18 cellular contexts compared by ENCODE assay signal in the genomic region with DNA sequence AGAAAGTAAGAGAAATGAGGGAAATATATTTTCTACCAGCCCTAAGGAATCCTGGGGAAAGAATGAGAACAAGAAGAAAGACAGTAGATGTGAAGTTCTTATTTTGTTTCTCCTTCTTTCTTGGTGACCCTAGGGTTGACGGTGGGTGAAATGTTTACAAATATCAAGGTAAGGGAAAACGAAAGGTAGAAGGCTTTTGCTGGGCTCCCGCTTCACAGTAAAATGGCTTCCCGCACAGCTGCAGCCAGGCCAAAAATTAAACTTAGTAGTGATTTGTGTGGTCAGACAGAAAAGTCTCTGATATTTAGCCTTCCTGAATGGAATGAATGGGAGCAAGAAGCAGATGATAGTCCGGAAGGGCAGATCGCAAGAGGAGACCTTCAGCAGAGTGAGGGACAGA.
DNase-seq lines count a peak whose midpoint lies in the region; ATAC-seq, FAIRE-seq and TF ChIP-seq lines count a peak whose summit lies in the region.
"Had no signal": no experiment of that assay in that cellular context is flagged by ENCODE, and none has a peak within 500 bp of the region (broad histone marks: within the 10 kb centered on the region; RNA-seq: fewer than 3 reads in every experiment).

No MANE protein-coding gene starts in this region.

- no peaks in the 10 kb centered on the region for H3K36me3 Mint-ChIP-seq in neural progenitor cell
- no peaks in the 10 kb centered on the region for H3K36me3 Mint-ChIP-seq in naive thymus-derived CD4-positive, alpha-beta T cell
- H3K36me3 Mint-ChIP-seq: CD4-positive, CD25-positive, alpha-beta regulatory T cell had no signal

- H3K27me3 Mint-ChIP-seq in neural progenitor cell (ENCODE audit: insufficient read depth, low read depth) = peaks cover 2% of the 10 kb centered on the region
- H3K27me3 Mint-ChIP-seq in naive thymus-derived CD4-positive, alpha-beta T cell = no peaks in the 10 kb centered on the region
- H3K27me3 Mint-ChIP-seq: CD4-positive, CD25-positive, alpha-beta regulatory T cell had no signal

- no peak overlapping the region for H3K27ac ChIP-seq in H1 (ENCODE audit: low read depth, low read length)
- no peak overlapping the region for H3K27ac ChIP-seq in neural progenitor cell
- H3K27ac ChIP-seq in tibial artery = peak overlapping the region; percentile 19 to 30
- H3K27ac ChIP-seq in naive thymus-derived CD4-positive, alpha-beta T cell (ENCODE audit: low read depth, low read length) = no peak overlapping the region
- H3K27ac ChIP-seq: 22Rv1, BLaER1 had no signal

- no peaks in the 10 kb centered on the region for H3K27me3 ChIP-seq in H1 (replicated peaks in 1 of 4; ENCODE audit: control insufficient read depth in 3 of 4, extremely low read depth in 1 of 4, insufficient read depth in 3 of 4, low read length in 3 of 4)
- no peaks in the 10 kb centered on the region for H3K27me3 ChIP-seq in neural progenitor cell
- no peaks in the 10 kb centered on the region for H3K27me3 ChIP-seq in tibial artery
- no peaks in the 10 kb centered on the region for H3K27me3 ChIP-seq in naive thymus-derived CD4-positive, alpha-beta T cell (ENCODE audit: control insufficient read depth in 2 of 2, insufficient read depth in 2 of 2, low read length in 2 of 2)
- H3K27me3 ChIP-seq: BLaER1 had no signal

- TF ChIP-seq POLR2A in H1 (IDR thresholded peaks at IDR 0.05; ENCODE audit: control extremely low read depth in 1 of 2, low read depth in 2 of 2, low read length in 2 of 2) = no peak

- POLR2A ChIA-PET in H1 (lab: Charles Lee; ENCODE audit: partially characterized antibody) = no interaction called here
- POLR2A ChIA-PET in naive thymus-derived CD4-positive, alpha-beta T cell (lab: Charles Lee) = no interaction called here

- no peak overlapping the region for H2BK5ac ChIP-seq in H1 (ENCODE audit: low read depth, low read length)

- H3K14ac ChIP-seq in H1 (ENCODE audit: insufficient read length) = no peak overlapping the region

- no peaks in the 10 kb centered on the region for H3K9me3 ChIP-seq in H1 (ENCODE audit: insufficient read depth in 2 of 2, low read depth in 1 of 2, low read length in 1 of 2)
- no peaks in the 10 kb centered on the region for H3K9me3 ChIP-seq in neural progenitor cell (ENCODE audit: low read depth)
- H3K9me3 ChIP-seq in tibial artery = no peaks in the 10 kb centered on the region
- no peaks in the 10 kb centered on the region for H3K9me3 ChIP-seq in naive thymus-derived CD4-positive, alpha-beta T cell (ENCODE audit: control insufficient read depth in 2 of 3, low read length in 3 of 3)
- H3K9me3 ChIP-seq: BLaER1 had no signal

- H3F3A ChIP-seq in neural progenitor cell (ENCODE audit: low read depth) = no peaks in the 10 kb centered on the region

- no peak overlapping the region for H2AK5ac ChIP-seq in H1 (ENCODE audit: low read depth, low read length)

- no peak overlapping the region for H3K9ac ChIP-seq in H1 (replicated peaks in 1 of 4; ENCODE audit: extremely low read depth in 1 of 4, low read depth in 3 of 4, low read length in 3 of 4)
- H3K9ac ChIP-seq in neural progenitor cell = no peak overlapping the region
- H3K9ac ChIP-seq: BLaER1 had no signal

- H3K23me2 ChIP-seq in H1 (ENCODE audit: low read depth, low read length) = no peaks in the 10 kb centered on the region

- H3K4me1 Mint-ChIP-seq in neural progenitor cell = peaks cover 6% of the 10 kb centered on the region
- no peaks in the 10 kb centered on the region for H3K4me1 Mint-ChIP-seq in naive thymus-derived CD4-positive, alpha-beta T cell
- H3K4me1 Mint-ChIP-seq: CD4-positive, CD25-positive, alpha-beta regulatory T cell had no signal

- no peak for ATAC-seq in naive thymus-derived CD4-positive, alpha-beta T cell
- ATAC-seq in HG03342 (IDR thresholded peaks at IDR 0.05; ENCODE audit: unreplicated experiment) = no peak
- ATAC-seq: GM12878 had no signal

- H2BK15ac ChIP-seq in H1 (ENCODE audit: low read length) = no peak overlapping the region

- H2BK20ac ChIP-seq in H1 (ENCODE audit: low read length) = no peak overlapping the region

- no peak overlapping the region for H3K4me3 ChIP-seq in H1 (ENCODE audit: extremely low read depth in 1 of 4, insufficient read depth in 2 of 4, low read depth in 3 of 4, low read length in 4 of 4)
- H3K4me3 ChIP-seq in neural progenitor cell = no peak overlapping the region
- H3K4me3 ChIP-seq in tibial artery = no peak overlapping the region
- H3K4me3 ChIP-seq in naive thymus-derived CD4-positive, alpha-beta T cell (ENCODE audit: low read length) = no peak overlapping the region
- H3K4me3 ChIP-seq: BLaER1, GM12878 had no signal

- H2AFZ ChIP-seq in H1 (ENCODE audit: low read length) (peak overlapping the region; percentile 49; the same call in 1 of the 2 replicates), neural progenitor cell (replicated peaks) (peak overlapping the region; percentile 50)

- no peak overlapping the region for H3K27ac Mint-ChIP-seq in neural progenitor cell
- no peak overlapping the region for H3K27ac Mint-ChIP-seq in naive thymus-derived CD4-positive, alpha-beta T cell
- H3K27ac Mint-ChIP-seq: CD4-positive, CD25-positive, alpha-beta regulatory T cell; HFFc6 had no signal

- FAIRE-seq in H1 (lab: Jason Lieb, UNC) = no peak
- FAIRE-seq: GM12878, HTR-8/SVneo had no signal

- TF ChIP-seq CTCF in H1 (IDR thresholded peaks at IDR 0.05; ENCODE audit: control extremely low read depth in 1 of 3, insufficient read depth in 1 of 3, low read depth in 1 of 3, low read length in 3 of 3) = no peak
- TF ChIP-seq CTCF in neural progenitor cell (IDR thresholded peaks at IDR 0.05) = no peak
- no peak for TF ChIP-seq CTCF in tibial artery (IDR thresholded peaks at IDR 0.05)

- H4K8ac ChIP-seq in H1 (ENCODE audit: extremely low read depth, insufficient read depth, low read length) = no peak overlapping the region

- H3K4me3 Mint-ChIP-seq in neural progenitor cell = no peak overlapping the region
- H3K4me3 Mint-ChIP-seq in naive thymus-derived CD4-positive, alpha-beta T cell = no peak overlapping the region
- H3K4me3 Mint-ChIP-seq: CD4-positive, CD25-positive, alpha-beta regulatory T cell; HFFc6 had no signal

- CTCF ChIA-PET in H1 (lab: Charles Lee; ENCODE audit: partially characterized antibody) = interaction anchor here (0.6 kb wide), 1 partner anchor 361 kb away, joined by 3 read pairs; no protein-coding TSS in a partner anchor
- CTCF ChIA-PET in naive thymus-derived CD4-positive, alpha-beta T cell (lab: Charles Lee) = no interaction called here

- H3K79me1 ChIP-seq in H1 (ENCODE audit: low read depth, low read length) = no peaks in the 10 kb centered on the region

- H3K36me3 ChIP-seq in H1 (ENCODE audit: control insufficient read depth in 2 of 4, insufficient read depth in 4 of 4, low read length in 3 of 4) (no peaks in the 10 kb centered on the region), neural progenitor cell (no peaks in the 10 kb centered on the region), tibial artery (no peaks in the 10 kb centered on the region)
- H3K36me3 ChIP-seq in naive thymus-derived CD4-positive, alpha-beta T cell (ENCODE audit: control insufficient read depth in 2 of 3, insufficient read depth in 3 of 3, low read length in 3 of 3) = no peaks in the 10 kb centered on the region
- H3K36me3 ChIP-seq: BLaER1 had no signal

- no peak for TF ChIP-seq EP300 in H1 (IDR thresholded peaks at IDR 0.05; ENCODE audit: borderline replicate concordance in 1 of 2, low read depth in 2 of 2, low read length in 2 of 2)

- no peak overlapping the region for H2BK12ac ChIP-seq in H1 (ENCODE audit: low read depth, low read length)

- H3K4me2 ChIP-seq in H1 (ENCODE audit: insufficient read depth in 1 of 2, low read depth in 2 of 2, low read length in 2 of 2) (no peak overlapping the region), neural progenitor cell (no peak overlapping the region)
- H3K4me2 ChIP-seq: BLaER1 had no signal

- no peaks in the 10 kb centered on the region for H3K4me1 ChIP-seq in H1 (replicated peaks in 1 of 4; ENCODE audit: control insufficient read depth in 3 of 4, insufficient read depth in 4 of 4, low read length in 3 of 4)
- H3K4me1 ChIP-seq in neural progenitor cell = no peaks in the 10 kb centered on the region
- peaks cover 0 to 47% (median 8%) of the 10 kb centered on the region in 4 donors for H3K4me1 ChIP-seq in tibial artery
- no peaks in the 10 kb centered on the region for H3K4me1 ChIP-seq in naive thymus-derived CD4-positive, alpha-beta T cell (ENCODE audit: control insufficient read depth in 2 of 2, insufficient read depth in 2 of 2, low read length in 2 of 2)
- H3K4me1 ChIP-seq: BLaER1 had no signal

- no peaks in the 10 kb centered on the region for H3K9me3 Mint-ChIP-seq in neural progenitor cell
- peaks cover 0 to 3% (median 0%) of the 10 kb centered on the region in 11 donors for H3K9me3 Mint-ChIP-seq in naive thymus-derived CD4-positive, alpha-beta T cell
- H3K9me3 Mint-ChIP-seq: HFFc6 had no signal

- WGBS in H1 (ENCODE audit: extremely low coverage in 1 of 2, insufficient coverage in 1 of 2, insufficient read length in 1 of 2, insufficient replicate concordance in 2 of 2, low coverage in 1 of 2, low lambda C conversion rate in 2 of 2, missing lambda C conversion rate in 1 of 2), 2 experiments = 98% methylated on average over 6 of the region's 6 CpGs; no CpG with 5 or more reads in 1 of the 2 experiments

- H3K79me2 ChIP-seq in H1 (ENCODE audit: control insufficient read depth in 1 of 2, insufficient read depth in 2 of 2, low read length in 2 of 2) = no peaks in the 10 kb centered on the region
- no peaks in the 10 kb centered on the region for H3K79me2 ChIP-seq in neural progenitor cell (ENCODE audit: low read depth)

- no peak overlapping the region for H3K23ac ChIP-seq in H1 (ENCODE audit: insufficient read length)

- DNase-seq in DMS53 (lab: John Stamatoyannopoulos, UW) (peak; percentile 34), DMS53 treated with DMSO at 0.1 percent for 48 hours (lab: John Stamatoyannopoulos, UW; ENCODE audit: unreplicated experiment) (no peak), H1 (ENCODE audit: low read depth in 1 of 2, low spot score in 2 of 2) (no peak), neural progenitor cell (ENCODE audit: low spot score) (no peak), tibial artery (no peak), dermis blood vessel endothelial cell (no peak)
- no peak for DNase-seq in naive thymus-derived CD4-positive, alpha-beta T cell
- DNase-seq: AML-193; CD4-positive, CD25-positive, alpha-beta regulatory T cell; DMS79; GOT3; HCEC 1CT; HFFc6 had no signal

- intact Hi-C loops in tibial artery (cut with DNase I; ENCODE audit: low total_unique reads) = no loop called here
- intact Hi-C loops in naive thymus-derived CD4-positive, alpha-beta T cell (cut with micrococcal nuclease) = no loop called here

- no peak overlapping the region for H4K91ac ChIP-seq in H1 (replicated peaks; ENCODE audit: insufficient read length, low read length)

- no peak overlapping the region for H3K4ac ChIP-seq in H1 (replicated peaks; ENCODE audit: insufficient read length, low read depth, low read length)

- H4K5ac ChIP-seq in H1 (ENCODE audit: insufficient read length, low read depth, low read length) = no peak overlapping the region

- no peak overlapping the region for H3K56ac ChIP-seq in H1 (replicated peaks; ENCODE audit: insufficient read length, low read depth, low read length)

- no peaks in the 10 kb centered on the region for H4K20me1 ChIP-seq in H1 (replicated peaks in 1 of 2; ENCODE audit: control insufficient read depth in 1 of 2, insufficient read depth in 2 of 2, low read length in 2 of 2)
- no peaks in the 10 kb centered on the region for H4K20me1 ChIP-seq in neural progenitor cell (ENCODE audit: low read depth)
- H4K20me1 ChIP-seq: BLaER1 had no signal

- no peak overlapping the region for H2BK120ac ChIP-seq in H1 (replicated peaks; ENCODE audit: low read depth, low read length)

- TF ChIP-seq RAD21 in H1 (IDR thresholded peaks at IDR 0.05 in 1 of 2, conservative IDR thresholded peaks at IDR 0.05 in 1 of 2; ENCODE audit: low read depth in 2 of 2, low read length in 2 of 2) = no peak

- H3K18ac ChIP-seq in H1 (ENCODE audit: extremely low read depth, low read length) = no peak overlapping the region

Comparison
In these comparisons a context has a peak if more than half of its experiments do, and no peak if none do; other contexts are left out.
1. H3K27ac ChIP-seq: peak in tibial artery (2 of 2); none in H1 (single experiment), neural progenitor cell (single experiment) and naive thymus-derived CD4-positive, alpha-beta T cell (single experiment).